ENCODE assay signal across 1 cellular context in genomic region chr2:105328281-105329196, GRCh38.
TF ChIP-seq lines count a peak whose summit lies in the region.

No MANE protein-coding gene starts in this region.

TF ChIP-seq in HepG2, 621 proteins besides CTCF, POLR2A, EP300 and RAD21 (continued from another document and continues in another):
- TF ChIP-seq MYPOP (CRISPR knock-in tag; IDR thresholded peaks at IDR 0.05) (peak; percentile 80), ZNF639 (CRISPR knock-in tag; conservative IDR thresholded peaks at IDR 0.05) (no peak), ZNF12 (CRISPR knock-in tag; IDR thresholded peaks at IDR 0.05) (peak; percentile 56), ZNF281 (CRISPR knock-in tag; IDR thresholded peaks at IDR 0.05; ENCODE audit: borderline replicate concordance) (no peak), NBN (conservative IDR thresholded peaks at IDR 0.05) (no peak), ZKSCAN5 (CRISPR knock-in tag; IDR thresholded peaks at IDR 0.05) (0 out of 2 replicates have a peak, but pooled peaks have one; percentile 28), ZFP37 (CRISPR knock-in tag; IDR thresholded peaks at IDR 0.05; ENCODE audit: borderline replicate concordance) (peak; percentile 76; the same call in 1 of the 2 replicates), ZNF576 (CRISPR knock-in tag; IDR thresholded peaks at IDR 0.05) (no peak), ATF6 (CRISPR knock-in tag; conservative IDR thresholded peaks at IDR 0.05) (no peak), ZIK1 (CRISPR knock-in tag; IDR thresholded peaks at IDR 0.05; ENCODE audit: borderline replicate concordance, low read depth) (0 out of 2 replicates have a peak, but pooled peaks have one; percentile 78), TEAD3 (CRISPR knock-in tag; optimal IDR thresholded peaks at IDR 0.05; ENCODE audit: borderline replicate concordance) (peak; percentile 46), TSC22D2 (CRISPR knock-in tag; IDR thresholded peaks at IDR 0.05; ENCODE audit: borderline replicate concordance) (peak; percentile 74; the same call in 1 of the 2 replicates), ZNF839 (CRISPR knock-in tag; IDR thresholded peaks at IDR 0.05; ENCODE audit: borderline replicate concordance) (no peak), ZNF264 (CRISPR knock-in tag; IDR thresholded peaks at IDR 0.05) (no peak), ATF4 (CRISPR knock-in tag; IDR thresholded peaks at IDR 0.05) (peak in 1 of 2 experiments; percentile 64; a peak in 2 of 4 replicates), ZNF816 (CRISPR knock-in tag; IDR thresholded peaks at IDR 0.05; ENCODE audit: borderline replicate concordance) (peak; percentile 40; the same call in 1 of the 2 replicates), USF2 (IDR thresholded peaks at IDR 0.05; ENCODE audit: low read depth, low read length) (no peak), USF2 (CRISPR knock-in tag; IDR thresholded peaks at IDR 0.05; ENCODE audit: borderline replicate concordance) (no peak), FOXK1 (CRISPR knock-in tag; IDR thresholded peaks at IDR 0.05; ENCODE audit: borderline replicate concordance, low read depth) (peak; percentile 37; the same call in 1 of the 2 replicates), POGK (CRISPR knock-in tag; conservative IDR thresholded peaks at IDR 0.05) (peak; percentile 16; the same call in 1 of the 2 replicates), ZNF530 (CRISPR knock-in tag; IDR thresholded peaks at IDR 0.05; ENCODE audit: low read depth) (peak; percentile 84; the same call in 1 of the 2 replicates), SNAPC4 (CRISPR knock-in tag; IDR thresholded peaks at IDR 0.05) (no peak), ZBTB37 (CRISPR knock-in tag; IDR thresholded peaks at IDR 0.05) (no peak), IKZF5 (CRISPR knock-in tag; IDR thresholded peaks at IDR 0.05) (no peak), KDM4B (CRISPR knock-in tag; IDR thresholded peaks at IDR 0.05) (no peak; the same call in 1 of the 2 replicates), ZBTB43 (CRISPR knock-in tag; conservative IDR thresholded peaks at IDR 0.05) (peak; percentile 61), RFXANK (CRISPR knock-in tag; IDR thresholded peaks at IDR 0.05) (0 out of 2 replicates have a peak, but pooled peaks have one; percentile 37), ATF7-NPFF (CRISPR knock-in tag; IDR thresholded peaks at IDR 0.05; ENCODE audit: low read depth) (no peak), KAT8 (CRISPR knock-in tag; IDR thresholded peaks at IDR 0.05) (no peak; the same call in none of the 2 replicates)
